8 cellular contexts compared by ENCODE assay signal in genomic region chr19:1591421-1592022, GRCh38. TPM values are rescaled to one million over a fixed set of nuclear protein-coding genes. Genes with fewer than 3 reads are reported as not detected.
DNase-seq lines count a peak whose midpoint lies in the region; ATAC-seq and TF ChIP-seq lines count a peak whose summit lies in the region.

No MANE protein-coding gene starts in this region.

- H3K4me1 Mint-ChIP-seq in T-helper 1 cell treated with Interleukin-12 subunit alpha and Interleukin-12 subunit beta and Interleukin-4 antibody, amounts not matched to agents 30 μg/mL and 1 μg/mL, for 36 hours (ENCODE audit: low read depth) = peaks cover 14% of the 10 kb centered on the region
- H3K4me1 Mint-ChIP-seq in chondrocyte (ENCODE audit: low read depth) = peaks cover 30% of the 10 kb centered on the region

- ATAC-seq in mucosa of descending colon (peak; percentile 4), HG03521 (IDR thresholded peaks at IDR 0.05; ENCODE audit: unreplicated experiment) (no peak), GM21423 (IDR thresholded peaks at IDR 0.05; ENCODE audit: unreplicated experiment) (no peak)

- no peak for DNase-seq in T-helper 1 cell
- peak; percentile 71 for DNase-seq in NCI-H69 (lab: John Stamatoyannopoulos, UW)
- no peak for DNase-seq in chondrocyte (ENCODE audit: low spot score)
- peak in 1 of 3 donors; percentile 61 for DNase-seq in mucosa of descending colon
- no peak for DNase-seq in effector CD8-positive, alpha-beta T cell (lab: John Stamatoyannopoulos, UW)

- H3K9me3 Mint-ChIP-seq in T-helper 1 cell treated with Interleukin-12 subunit alpha and Interleukin-12 subunit beta and Interleukin-4 antibody, amounts not matched to agents 30 μg/mL and 1 μg/mL, for 36 hours = no peaks in the 10 kb centered on the region
- H3K9me3 Mint-ChIP-seq in chondrocyte (ENCODE audit: low read depth) = no peaks in the 10 kb centered on the region

- no peaks in the 10 kb centered on the region for H3K36me3 ChIP-seq in mucosa of descending colon (ENCODE audit: low read depth)

- peak overlapping the region; percentile 72 for H3K27ac Mint-ChIP-seq in T-helper 1 cell treated with Interleukin-12 subunit alpha and Interleukin-12 subunit beta and Interleukin-4 antibody, amounts not matched to agents 30 μg/mL and 1 μg/mL, for 36 hours
- H3K27ac Mint-ChIP-seq in chondrocyte (ENCODE audit: unreplicated experiment) = peak overlapping the region; percentile 85

- no peaks in the 10 kb centered on the region for H3K27me3 Mint-ChIP-seq in T-helper 1 cell treated with Interleukin-12 subunit alpha and Interleukin-12 subunit beta and Interleukin-4 antibody, amounts not matched to agents 30 μg/mL and 1 μg/mL, for 36 hours (ENCODE audit: low read depth)
- no peaks in the 10 kb centered on the region for H3K27me3 Mint-ChIP-seq in chondrocyte (ENCODE audit: low read depth)

- H3K9me3 ChIP-seq in mucosa of descending colon = no peaks in the 10 kb centered on the region

- peak overlapping the region; percentile 82 for H3K4me3 Mint-ChIP-seq in T-helper 1 cell treated with Interleukin-12 subunit alpha and Interleukin-12 subunit beta and Interleukin-4 antibody, amounts not matched to agents 30 μg/mL and 1 μg/mL, for 36 hours
- H3K4me3 Mint-ChIP-seq in chondrocyte (ENCODE audit: unreplicated experiment) = peak overlapping the region; percentile 86

- peaks cover 14% of the 10 kb centered on the region for H3K4me1 ChIP-seq in mucosa of descending colon (ENCODE audit: low read depth)

- TF ChIP-seq CTCF in chondrocyte (IDR thresholded peaks at IDR 0.05) = no peak
- no peak for TF ChIP-seq CTCF in mucosa of descending colon (IDR thresholded peaks at IDR 0.05)

- H3K36me3 Mint-ChIP-seq in T-helper 1 cell treated with Interleukin-12 subunit alpha and Interleukin-12 subunit beta and Interleukin-4 antibody, amounts not matched to agents 30 μg/mL and 1 μg/mL, for 36 hours (ENCODE audit: low read depth) = peaks cover 3% of the 10 kb centered on the region
- no peaks in the 10 kb centered on the region for H3K36me3 Mint-ChIP-seq in chondrocyte (ENCODE audit: low read depth)

- peak overlapping the region; percentile 56 for H3K4me3 ChIP-seq in mucosa of descending colon

- intact Hi-C loops in mucosa of descending colon (cut with DNase I, micrococcal nuclease) = no loop called here

RNA-seq across cellular contexts. Expression of gene MBD3, which starts 1.1 kb away (rescaled TPM):
- total RNA-seq in chondrocyte = 83.6 to 101 TPM (median 84.1 TPM) in 3 replicates
- total RNA-seq in mucosa of descending colon = 10 to 100 TPM; 54.1 to 78.2 (median 54.2) TPM

RNA-seq across cellular contexts. Expression of gene UQCR11, which starts 13.7 kb away (rescaled TPM):
- total RNA-seq in chondrocyte (173 to 190 TPM (median 184 TPM) in 3 replicates), mucosa of descending colon (100 to 1,000 TPM; 265 to 301 (median 272) TPM)

RNA-seq across cellular contexts. Expression of gene MEX3D, which starts 23.4 kb away (rescaled TPM):
- 57.8 to 60.1 TPM (median 59.6 TPM) in 3 replicates for total RNA-seq in chondrocyte
- 10 to 100 TPM; 21.3 to 28.1 (median 21.5) TPM for total RNA-seq in mucosa of descending colon
